In the genomic region with DNA sequence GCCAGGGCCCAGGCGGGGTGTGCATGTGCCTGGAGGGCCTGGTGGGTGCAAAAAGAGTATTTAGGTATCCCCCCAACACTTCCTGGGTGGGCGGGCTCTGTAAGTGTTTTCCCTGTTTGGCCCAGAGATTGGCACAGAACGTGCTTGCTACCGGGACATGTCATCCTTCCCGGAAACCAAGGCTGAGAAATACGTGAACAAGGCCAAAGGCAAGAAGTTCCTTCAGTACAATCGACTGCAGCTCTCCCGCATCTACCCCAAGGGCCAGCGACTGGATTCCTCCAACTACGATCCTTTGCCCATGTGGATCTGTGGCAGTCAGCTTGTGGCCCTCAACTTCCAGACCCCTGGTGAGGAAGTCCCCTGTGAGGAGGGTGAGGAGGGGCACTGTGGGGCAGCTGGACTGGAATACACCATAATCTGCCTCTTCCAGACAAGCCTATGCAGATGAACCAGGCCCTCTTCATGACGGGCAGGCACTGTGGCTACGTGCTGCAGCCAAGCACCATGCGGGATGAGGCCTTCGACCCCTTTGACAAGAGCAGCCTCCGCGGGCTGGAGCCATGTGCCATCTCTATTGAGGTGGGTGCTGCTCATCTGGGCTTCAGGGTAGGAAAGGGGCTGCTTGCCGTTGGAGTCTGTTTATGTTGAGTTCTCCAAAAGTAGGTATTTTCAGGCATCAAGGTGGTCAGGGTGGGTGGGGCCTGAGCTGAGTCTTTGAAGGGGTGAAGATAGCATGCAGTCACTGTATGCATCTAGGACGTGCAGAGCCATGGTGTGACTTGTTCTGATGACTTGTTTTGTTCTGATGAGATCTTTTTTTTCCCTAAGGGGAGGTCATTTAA, we compare ENCODE assay signal across 8 cellular contexts. TPM values are rescaled to one million over a fixed set of nuclear protein-coding genes. Genes with fewer than 3 reads are reported as not detected.
DNase-seq lines count a peak whose midpoint lies in the region; ATAC-seq, FAIRE-seq and TF ChIP-seq lines count a peak whose summit lies in the region.

No MANE protein-coding gene starts in this region.

- no peak for TF ChIP-seq CTCF in Panc1 (IDR thresholded peaks at IDR 0.05)
- TF ChIP-seq CTCF in GM12878 (IDR thresholded peaks at IDR 0.05 in 2 of 3, conservative IDR thresholded peaks at IDR 0.05 in 1 of 3; ENCODE audit: control insufficient read depth in 2 of 3, extremely low read depth in 1 of 3, insufficient read depth in 1 of 3, low read depth in 3 of 3, low read length in 3 of 3), result no peak
- no peak for TF ChIP-seq CTCF in left lung (IDR thresholded peaks at IDR 0.05)

- peaks cover 3% of the 10 kb centered on the region; the same call in 1 of the 2 replicates for H4K20me1 ChIP-seq in GM12878 (ENCODE audit: control insufficient read depth, insufficient read depth)

- DNase-seq in Panc1 (ENCODE audit: low read depth, low spot score) (no peak), GM12878 (ENCODE audit: low read depth, low spot score) (no peak), left lung (peak in 1 of 2 donors; percentile 31), HT-29 (ENCODE audit: low spot score) (no peak)
- DNase-seq in effector CD8-positive, alpha-beta T cell (lab: John Stamatoyannopoulos, UW), result no peak

- H3K4me3 ChIP-seq in Panc1 (ENCODE audit: low read depth in 2 of 2, low read length in 2 of 2), result no peak overlapping the region
- no peak overlapping the region for H3K4me3 ChIP-seq in GM12878
- H3K4me3 ChIP-seq in left lung, result no peak overlapping the region
- H3K4me3 ChIP-seq in subcutaneous abdominal adipose tissue (ENCODE audit: low read depth in 1 of 5, low read length in 5 of 5), result peak overlapping the region in 1 of 5 donors; percentile 24

- no peak overlapping the region for H2AFZ ChIP-seq in GM12878 (ENCODE audit: control insufficient read depth, low read depth, low read length)

- in situ Hi-C loops in Panc1 (cut with HindIII; ENCODE audit: low pct_unique_long_range_greater_than_20kb, low sequenced_read_pairs), result no loop called here
- in situ Hi-C loops in GM12878 (cut with MboI), result loop anchor here (5.0 kb wide), 2 partner anchors 60 to 170 kb away; a partner anchor contains a TSS

- no peak for TF ChIP-seq EP300 in GM12878 (IDR thresholded peaks at IDR 0.05; ENCODE audit: borderline replicate concordance in 1 of 2, control insufficient read depth in 1 of 2, low read depth in 2 of 2, low read length in 2 of 2)

- intact Hi-C loops in Panc1 (cut with micrococcal nuclease; ENCODE audit: unreplicated experiment) (loop anchor here (1.0 to 5.0 kb wide), 2 partner anchors 60 to 167 kb away; no protein-coding TSS in a partner anchor), GM12878 (cut with micrococcal nuclease; ENCODE audit: unreplicated experiment) (loop anchor here (1.0 to 2.0 kb wide), 3 partner anchors 60 to 204 kb away; a partner anchor contains a TSS), left lung (cut with DNase I) (loop anchor here in 1 of 2 donors (2.0 to 10.0 kb wide), 2 partner anchors 52 to 168 kb away; a partner anchor contains a TSS)

- no peak for TF ChIP-seq RAD21 in GM12878 (IDR thresholded peaks at IDR 0.05; ENCODE audit: insufficient read depth, low read depth, low read length)

- SMC1A ChIA-PET in GM12878 (lab: Charles Lee; ENCODE audit: uncharacterized antibody, unreplicated experiment), result interaction anchor here (0.6 to 4.4 kb wide), 13 partner anchors 15 to 172 kb away, joined by 3 to 29 read pairs (median 5); a partner anchor contains a TSS

- peak; percentile 42 for ATAC-seq in Panc1
- peak; percentile 30 for ATAC-seq in GM12878
- peak; percentile 3 for ATAC-seq in left lung
- no peak for ATAC-seq in HG02981 (IDR thresholded peaks at IDR 0.05; ENCODE audit: unreplicated experiment)
- ATAC-seq in HG02571 (IDR thresholded peaks at IDR 0.05; ENCODE audit: unreplicated experiment), result no peak

- WGBS in GM12878 (ENCODE audit: insufficient coverage, insufficient replicate concordance, low lambda C conversion rate, missing lambda C conversion rate), result 93% methylated on average over 18 of the region's 18 CpGs

- H3K36me3 ChIP-seq in Panc1 (ENCODE audit: control insufficient read depth, insufficient read depth, low read length), result no peaks in the 10 kb centered on the region; the same call in 1 of the 2 replicates
- peaks cover 42 to 51% of the 10 kb centered on the region in 2 experiments; a peak in 3 of 4 replicates for H3K36me3 ChIP-seq in GM12878 (ENCODE audit: control insufficient read depth in 2 of 2, insufficient read depth in 2 of 2, low read length in 1 of 2)
- H3K36me3 ChIP-seq in left lung, result peaks cover 6 to 72% of the 10 kb centered on the region in 2 donors
- H3K36me3 ChIP-seq in subcutaneous abdominal adipose tissue (ENCODE audit: control insufficient read depth in 5 of 5, insufficient read depth in 5 of 5, low read length in 5 of 5), result peaks cover 0 to 94% (median 77%) of the 10 kb centered on the region in 5 donors

- no peak overlapping the region for H3K4me2 ChIP-seq in GM12878 (ENCODE audit: control insufficient read depth, insufficient read depth)

- RAD21 ChIA-PET in GM12878 (lab: Charles Lee; ENCODE audit: unreplicated experiment), result interaction anchor here (0.6 to 2.2 kb wide), 14 partner anchors 12 to 203 kb away, joined by 3 to 25 read pairs (median 5); a partner anchor contains a TSS

- H3K27ac ChIP-seq in Panc1 (ENCODE audit: low read length) (no peak overlapping the region), GM12878 (ENCODE audit: control insufficient read depth, insufficient read depth) (no peak overlapping the region), left lung (peak overlapping the region; percentile 39 to 45), subcutaneous abdominal adipose tissue (ENCODE audit: low read depth, low read length) (peak overlapping the region; percentile 56)

- H3K4me1 ChIP-seq in Panc1 (ENCODE audit: control insufficient read depth, insufficient read depth, low read length) (no peaks in the 10 kb centered on the region), GM12878 (ENCODE audit: control insufficient read depth, insufficient read depth, low read length) (peaks cover 7% of the 10 kb centered on the region), left lung (peaks cover 0 to 17% of the 10 kb centered on the region in 2 donors), subcutaneous abdominal adipose tissue (ENCODE audit: control insufficient read depth in 5 of 5, insufficient read depth in 5 of 5, low read length in 5 of 5) (peaks cover 6 to 33% (median 16%) of the 10 kb centered on the region in 5 donors)

- CTCF ChIA-PET in Panc1 (lab: Charles Lee) (interaction anchor here (0.7 to 1.9 kb wide), 4 partner anchors 15 to 172 kb away, joined by 4 to 24 read pairs (median 6); a partner anchor contains a TSS), GM12878 (lab: Yijun Ruan, JAX) (interaction anchor here (0.6 to 3.7 kb wide), 31 partner anchors 9 to 238 kb away, joined by 3 to 52 read pairs (median 4); a partner anchor contains a TSS)

- no peak for FAIRE-seq in GM12878 (lab: Jason Lieb, UNC)

- H3K79me2 ChIP-seq in GM12878 (ENCODE audit: control insufficient read depth, insufficient read depth, low read length), result no peaks in the 10 kb centered on the region

- POLR2A ChIA-PET in Panc1 (lab: Charles Lee), result no interaction called here
- POLR2A ChIA-PET in GM12878 (lab: Charles Lee), result interaction anchor here (1.0 to 1.1 kb wide), 3 partner anchors 37 to 204 kb away, joined by 3 to 4 read pairs (median 3); no protein-coding TSS in a partner anchor

- BruUV-seq in Panc1 (replicated peaks; lab: Mats Ljungman, UMichigan), result no TSS peak
- no TSS peak for BruUV-seq in GM12878 (replicated peaks; lab: Mats Ljungman, UMichigan)

- no peaks in the 10 kb centered on the region for H3K27me3 ChIP-seq in Panc1 (ENCODE audit: control insufficient read depth, insufficient read depth, low read length)
- H3K27me3 ChIP-seq in GM12878 (replicated peaks in 1 of 2; ENCODE audit: control insufficient read depth in 2 of 2, insufficient read depth in 2 of 2, low read length in 1 of 2), result no peaks in the 10 kb centered on the region
- no peaks in the 10 kb centered on the region for H3K27me3 ChIP-seq in left lung
- H3K27me3 ChIP-seq in subcutaneous abdominal adipose tissue (ENCODE audit: control insufficient read depth in 5 of 5, insufficient read depth in 4 of 5, low read length in 5 of 5), result no peaks in the 10 kb centered on the region

- TF ChIP-seq POLR2A in GM12878 (IDR thresholded peaks at IDR 0.05; ENCODE audit: low read depth, low read length), result no peak

- H3K9ac ChIP-seq in GM12878 (ENCODE audit: control insufficient read depth, insufficient read depth, low read length) (no peak overlapping the region), subcutaneous abdominal adipose tissue (ENCODE audit: low read length in 5 of 5) (peak overlapping the region in 2 of 5 donors; percentile 3 to 26)

- H3K9me3 ChIP-seq in Panc1 (ENCODE audit: control insufficient read depth, insufficient read depth, low read depth, low read length) (no peaks in the 10 kb centered on the region), GM12878 (replicated peaks; ENCODE audit: control insufficient read depth, insufficient read depth, low read length) (no peaks in the 10 kb centered on the region), left lung (no peaks in the 10 kb centered on the region), subcutaneous abdominal adipose tissue (ENCODE audit: control insufficient read depth in 5 of 5, low read length in 5 of 5) (no peaks in the 10 kb centered on the region)

TF ChIP-seq in GM12878, 131 proteins besides CTCF, POLR2A, EP300 and RAD21 (continues in another document):
- TF ChIP-seq TCF3 (IDR thresholded peaks at IDR 0.05; ENCODE audit: borderline replicate concordance, insufficient read depth, low read depth, low read length) (no peak), ZSCAN29 (IDR thresholded peaks at IDR 0.05) (no peak)

RNA-seq across cellular contexts. Expression of a gene that starts 35.2 kb away (rescaled TPM):
- total RNA-seq in Panc1 (2021; ENCODE audit: unreplicated experiment) (159 TPM), GM12878 (2014; rRNA removed) (48.4 and 55.4 TPM in 2 replicates), GM12878 (2014; rRNA removed; fragmentation: Illumina TruSeq; extraction: Trizol) (39.3 and 39.5 TPM in 2 replicates), GM12878 (2021) (78.6 and 85.4 TPM in 2 replicates), left lung (100 to 1,000 TPM in 1 of 2 donors, 10 to 100 TPM in 1; 64.9 to 121 TPM)
- 189 TPM for polyA plus RNA-seq in Panc1 (2012; ENCODE audit: insufficient read length)
- 292 and 309 TPM in 2 replicates for total RNA-seq in GM12878 (2013; cell fraction: nucleolus; rRNA removed)
- 53.5 TPM for polyA plus RNA-seq in GM12878 (2011; ENCODE audit: low read depth)
- polyA plus RNA-seq in GM12878 (2011; rRNA removed) (61.7 and 114 TPM in 2 replicates), GM12878 (2014; fragmentation: Illumina TruSeq; extraction: Trizol) (29.2 and 51.0 TPM in 2 replicates), GM12878 (2014; fragmentation: Nextera tagmentation; extraction: Ambion mirVana) (1 to 10 TPM; 2.6 to 3.0 TPM), GM12878 (2014; rRNA removed) (70.4 and 85.0 TPM in 2 replicates), GM12878 (2016; fragmentation: Nextera tagmentation; extraction: Ambion mirVana) (10 to 100 TPM; 12.8 to 13.0 TPM)
- 117 and 135 TPM in 2 replicates for polyA plus RNA-seq in GM12878 (2011; cell fraction: cytosol; rRNA removed)
- 795 and 878 TPM in 2 replicates for polyA plus RNA-seq in GM12878 (2011; cell fraction: nucleus; rRNA removed)
- 67.5 and 102 TPM in 2 replicates for polyA plus RNA-seq in GM12878 (2012)
- polyA minus RNA-seq in GM12878 (2011; rRNA and poly(A)+ RNA removed), result 123 and 185 TPM in 2 replicates
- 60.8 and 65.4 TPM in 2 replicates for polyA minus RNA-seq in GM12878 (2011; cell fraction: cytosol; rRNA and poly(A)+ RNA removed)
- 200 and 222 TPM in 2 replicates for polyA minus RNA-seq in GM12878 (2011; cell fraction: nucleus; rRNA and poly(A)+ RNA removed)
- 22.3 and 63.2 TPM in 2 replicates for total RNA-seq in HT-29 (2014; rRNA removed; shearing (Covaris generic))

Comparison
In these comparisons a context has a peak if more than half of its experiments do, and no peak if none do; other contexts are left out.
1. ATAC-seq: peak in Panc1 (single experiment), GM12878 (single experiment) and left lung (single experiment); none in HG02981 (single experiment) and HG02571 (single experiment).
2. H3K27ac ChIP-seq: peak in left lung (2 of 2) and subcutaneous abdominal adipose tissue (single experiment); none in Panc1 (single experiment) and GM12878 (single experiment).